ENCODE assay signal across 23 cellular contexts in genomic region chr20:59024111-59024530, GRCh38. TPM values are rescaled to one million over a fixed set of nuclear protein-coding genes. Genes with fewer than 3 reads are reported as not detected.
A peak's percentile ranks its signal among the peaks of the same experiment; 100 is the strongest.
DNase-seq lines count a peak whose midpoint lies in the region; ATAC-seq, FAIRE-seq and TF ChIP-seq lines count a peak whose summit lies in the region.
"Had no signal": no experiment of that assay in that cellular context is flagged by ENCODE, and none has a peak within 500 bp of the region (broad histone marks: within the 10 kb centered on the region; RNA-seq: fewer than 3 reads in every experiment).

No MANE protein-coding gene starts in this region.

- intact Hi-C loops in HepG2 (cut with micrococcal nuclease; ENCODE audit: unreplicated experiment) (no loop called here), right lobe of liver (cut with DNase I) (no loop called here), OCI-LY7 (cut with micrococcal nuclease; ENCODE audit: unreplicated experiment) (no loop called here)

- CTCF ChIA-PET in HepG2 (lab: Yijun Ruan, JAX; ENCODE audit: low intra/inter-chr PET ratio, low total read pairs) (no interaction called here), OCI-LY7 (lab: Charles Lee; ENCODE audit: unreplicated experiment) (no interaction called here)

- TF ChIP-seq POLR2A in HepG2 (IDR thresholded peaks at IDR 0.05; ENCODE audit: insufficient read depth in 1 of 2, low read depth in 2 of 2, low read length in 2 of 2) (no peak; a peak in 2 of 4 replicates), right lobe of liver (IDR thresholded peaks at IDR 0.05) (no peak), tibial nerve (IDR thresholded peaks at IDR 0.05) (no peak)

- no TSS peak for BruUV-seq in HepG2 (replicated peaks; lab: Mats Ljungman, UMichigan)
- no TSS peak for BruUV-seq in OCI-LY7 (replicated peaks; lab: Mats Ljungman, UMichigan)

- H2AFZ ChIP-seq in HepG2 (ENCODE audit: low read length), result no peak overlapping the region
- H2AFZ ChIP-seq in OCI-LY7 (ENCODE audit: low read length), result no peak overlapping the region

- H3K27ac ChIP-seq in HepG2 (ENCODE audit: extremely low read length, insufficient read depth, low read length), result no peak overlapping the region
- no peak overlapping the region for H3K27ac ChIP-seq in right lobe of liver
- no peak overlapping the region for H3K27ac ChIP-seq in lung (ENCODE audit: low read depth in 1 of 2, low read length in 1 of 2)
- no peak overlapping the region for H3K27ac ChIP-seq in OCI-LY7 (ENCODE audit: low read depth, low read length, poor library complexity, severe bottlenecking)
- H3K27ac ChIP-seq in tibial nerve, result no peak overlapping the region
- H3K27ac ChIP-seq: Peyer's patch had no signal

- no peak; the same call in 1 of the 3 replicates for ATAC-seq in HepG2
- ATAC-seq in right lobe of liver, result no peak
- ATAC-seq in lung (ENCODE audit: insufficient read depth, low FRiP score), result no peak
- ATAC-seq: HCT116, Right ventricle myocardium inferior had no signal

- H3K4me3 ChIP-seq in HepG2 (replicated peaks in 1 of 3; ENCODE audit: insufficient read depth in 1 of 3, low read depth in 2 of 3, low read length in 3 of 3), result no peak overlapping the region
- no peak overlapping the region for H3K4me3 ChIP-seq in right lobe of liver
- no peak overlapping the region for H3K4me3 ChIP-seq in lung
- H3K4me3 ChIP-seq in OCI-LY7 (ENCODE audit: low read depth, low read length, poor library complexity, severe bottlenecking), result no peak overlapping the region
- no peak overlapping the region for H3K4me3 ChIP-seq in tibial nerve
- H3K4me3 ChIP-seq: Peyer's patch had no signal

- H4K20me1 ChIP-seq in HepG2 (ENCODE audit: insufficient read depth, low read length) (peaks cover 11% of the 10 kb centered on the region; the same call in 1 of the 2 replicates), OCI-LY7 (ENCODE audit: insufficient read depth, low read length) (peaks cover 23% of the 10 kb centered on the region)

- POLR2A ChIA-PET in HepG2 (lab: Yijun Ruan, JAX) (interaction anchor here (1.0 to 1.4 kb wide), 2 partner anchors 8 to 13 kb away, joined by 6 read pairs; partner anchors contain the start of gene ATP5F1E), OCI-LY7 (lab: Charles Lee) (no interaction called here)

- TF ChIP-seq EP300 in HepG2 (IDR thresholded peaks at IDR 0.05; ENCODE audit: low read depth in 2 of 2, low read length in 2 of 2), result no peak
- no peak for TF ChIP-seq EP300 in HepG2 (CRISPR knock-in tag; IDR thresholded peaks at IDR 0.05; ENCODE audit: borderline replicate concordance)
- TF ChIP-seq EP300 in tibial nerve (IDR thresholded peaks at IDR 0.05), result no peak

- TF ChIP-seq CTCF in HepG2 (CRISPR knock-in tag; IDR thresholded peaks at IDR 0.05) (no peak), right lobe of liver (IDR thresholded peaks at IDR 0.05) (no peak), lung (IDR thresholded peaks at IDR 0.05; ENCODE audit: control extremely low read depth, extremely low read depth) (no peak), OCI-LY7 (conservative IDR thresholded peaks at IDR 0.05; ENCODE audit: low read length) (no peak), tibial nerve (IDR thresholded peaks at IDR 0.05) (no peak)

- no peaks in the 10 kb centered on the region for H3K9me2 ChIP-seq in OCI-LY7 (ENCODE audit: insufficient read depth, low read length)

- H3K4me1 ChIP-seq in HepG2 (ENCODE audit: insufficient read depth, low read length), result peaks cover 43% of the 10 kb centered on the region
- peaks cover 0 to 16% (median 0%) of the 10 kb centered on the region in 4 donors for H3K4me1 ChIP-seq in right lobe of liver
- H3K4me1 ChIP-seq in lung (ENCODE audit: control insufficient read depth in 2 of 2, insufficient read depth in 2 of 2, low read length in 2 of 2), result peaks cover 0 to 6% of the 10 kb centered on the region in 2 donors
- H3K4me1 ChIP-seq in OCI-LY7 (ENCODE audit: insufficient read depth, low read length, poor library complexity, severe bottlenecking), result peaks cover 9% of the 10 kb centered on the region
- H3K4me1 ChIP-seq in tibial nerve, result peaks cover 0 to 37% (median 19%) of the 10 kb centered on the region in 4 donors

- in situ Hi-C loops in HepG2 (cut with HindIII; ENCODE audit: extremely low pct_ligation_motif_present, low pct_unique_long_range_greater_than_20kb), result no loop called here

- H3K27me3 ChIP-seq in HepG2 (ENCODE audit: control insufficient read depth in 1 of 2, insufficient read depth in 2 of 2, low read length in 2 of 2) (no peaks in the 10 kb centered on the region), right lobe of liver (no peaks in the 10 kb centered on the region), lung (ENCODE audit: control insufficient read depth, insufficient read depth) (no peaks in the 10 kb centered on the region), tibial nerve (no peaks in the 10 kb centered on the region)
- H3K27me3 ChIP-seq: Peyer's patch had no signal

- DNase-seq in HepG2 (ENCODE audit: low spot score) (no peak), right lobe of liver (no peak), HTR-8/SVneo (ENCODE audit: insufficient read length, low spot score) (no peak), lung (ENCODE audit: low spot score) (peak; percentile 22), ureter (ENCODE audit: low spot score) (peak; percentile 39), OCI-LY7 (ENCODE audit: low spot score) (no peak), tibial nerve (ENCODE audit: low spot score in 2 of 2) (no peak)
- DNase-seq: IMR-90, NCI-H1694, NCI-H2081, NCI-H2171, NCI-H345, NCI-H524, NCI-H774 had no signal

- H3K36me3 ChIP-seq in HepG2 (replicated peaks in 1 of 2; ENCODE audit: control insufficient read depth in 1 of 2, insufficient read depth in 2 of 2, low read length in 2 of 2) (peaks cover 29 to 59% of the 10 kb centered on the region in 2 experiments), right lobe of liver (peaks cover 0 to 43% (median 8%) of the 10 kb centered on the region in 4 donors), lung (ENCODE audit: control insufficient read depth in 2 of 2, insufficient read depth in 2 of 2, low read length in 2 of 2) (peaks cover 17 to 32% of the 10 kb centered on the region in 2 donors), OCI-LY7 (ENCODE audit: insufficient read depth, low read length) (peaks cover 70% of the 10 kb centered on the region), tibial nerve (peaks cover 6 to 62% (median 14%) of the 10 kb centered on the region in 3 donors)

- H3K4me2 ChIP-seq in HepG2 (ENCODE audit: low read depth, low read length) (no peak overlapping the region), OCI-LY7 (ENCODE audit: low read length) (no peak overlapping the region)

- FAIRE-seq in HepG2 (lab: Jason Lieb, UNC), result no peak
- FAIRE-seq in HTR-8/SVneo (lab: Jason Lieb, UNC), result peak; percentile 33
- FAIRE-seq: H1 had no signal

- H3K9me3 ChIP-seq in HepG2 (ENCODE audit: low read length) (no peaks in the 10 kb centered on the region), right lobe of liver (no peaks in the 10 kb centered on the region), lung (ENCODE audit: control insufficient read depth in 2 of 2, insufficient read depth in 1 of 2, low read length in 1 of 2) (no peaks in the 10 kb centered on the region), OCI-LY7 (ENCODE audit: low read length) (no peaks in the 10 kb centered on the region), tibial nerve (no peaks in the 10 kb centered on the region)
- H3K9me3 ChIP-seq: Peyer's patch had no signal

- no peak for TF ChIP-seq RAD21 in HepG2 (CRISPR knock-in tag; IDR thresholded peaks at IDR 0.05)

- H3K79me2 ChIP-seq in HepG2 (ENCODE audit: insufficient read depth, low read length) (peaks cover 40% of the 10 kb centered on the region), OCI-LY7 (ENCODE audit: insufficient read depth, low read depth, low read length) (peaks cover 37% of the 10 kb centered on the region)

- no peak overlapping the region for H3K9ac ChIP-seq in HepG2 (ENCODE audit: insufficient read depth, low read depth, low read length)

- WGBS in HepG2 (ENCODE audit: low lambda C conversion rate), result 98% methylated on average over 24 of the region's 24 CpGs
- 100% methylated on average over 5 of the region's 24 CpGs for WGBS in right lobe of liver (ENCODE audit: insufficient coverage, low coverage, low lambda C conversion rate, missing lambda C conversion rate)
- WGBS in lung, 2 donors, result 95 to 97% methylated on average over 24 of the region's 24 CpGs
- WGBS in tibial nerve, 2 donors, result 94 to 97% methylated on average over 22 to 24 of the region's 24 CpGs

RNA-seq across cellular contexts. Expression of gene TUBB1, which starts 4.9 kb away (rescaled TPM):
- total RNA-seq in HepG2 (2016; rRNA removed; fragmentation: Illumina TruSeq; extraction: Trizol) (0.11 and 0.17 TPM in 2 replicates), right lobe of liver (1 to 10 TPM in 1 of 6 experiments, under 1 TPM in 4, not detected in 1; 0.06 to 1.5 (median 0.31) TPM), lung (1 to 10 TPM in 1 of 2 donors, under 1 TPM in 1; 0.64 to 6.6 TPM), ureter (not detected), OCI-LY7 (2022) (0.11 and 0.13 TPM in 2 replicates), tibial nerve (under 1 TPM in 3 of 4 donors, not detected in 1; 0.21 to 0.60 (median 0.59) TPM)
- not detected in 2 replicates for total RNA-seq in HepG2 (2016; cell fraction: cytosol; rRNA removed; fragmentation: Illumina TruSeq; extraction: Trizol; ENCODE audit: low read depth)
- 0.17 and 0.25 TPM in 2 replicates for total RNA-seq in HepG2 (2016; cell fraction: insoluble cytoplasmic fraction; rRNA removed; fragmentation: Illumina TruSeq; extraction: Trizol)
- 0.07 TPM in 1 of 2 replicates, not detected in the other for total RNA-seq in HepG2 (2016; cell fraction: membrane; rRNA removed; fragmentation: Illumina TruSeq; extraction: Trizol)
- total RNA-seq in HepG2 (2016; cell fraction: nucleus; rRNA removed; fragmentation: Illumina TruSeq; extraction: Trizol), result 0.09 and 0.16 TPM in 2 replicates
- polyA plus RNA-seq in HepG2 (2011; rRNA removed) (51.5 and 57.6 TPM in 2 replicates), lung (1 to 10 TPM in 1 of 2 donors, under 1 TPM in 1; 0.87 to 6.8 TPM)
- 32.3 and 32.4 TPM in 2 replicates for polyA plus RNA-seq in HepG2 (2011; cell fraction: cytosol; rRNA removed)
- polyA plus RNA-seq in HepG2 (2011; cell fraction: nucleus; rRNA removed), result 71.8 and 73.9 TPM in 2 replicates
- polyA plus RNA-seq in HepG2 (2012), result 7.2 and 22.3 TPM in 2 replicates
- 0.03 TPM in 1 of 2 replicates, not detected in the other for polyA plus RNA-seq in HepG2 (2016; cell fraction: cytosol; fragmentation: Illumina TruSeq; extraction: Trizol; ENCODE audit: low read depth)
- polyA plus RNA-seq in HepG2 (2016; cell fraction: insoluble cytoplasmic fraction; fragmentation: Illumina TruSeq; extraction: Trizol; ENCODE audit: low read depth), result 0.23 and 0.33 TPM in 2 replicates
- polyA plus RNA-seq in HepG2 (2016; cell fraction: membrane; fragmentation: Illumina TruSeq; extraction: Trizol; ENCODE audit: low read depth), result 0.05 and 0.07 TPM in 2 replicates
- polyA plus RNA-seq in HepG2 (2016; cell fraction: nucleus; fragmentation: Illumina TruSeq; extraction: Trizol; ENCODE audit: insufficient read depth, low read depth), result 0.33 and 0.59 TPM in 2 replicates
- 47.0 TPM in 1 of 2 replicates, not detected in the other for polyA minus RNA-seq in HepG2 (2011; rRNA and poly(A)+ RNA removed; ENCODE audit: low replicate concordance)
- polyA minus RNA-seq in HepG2 (2011; cell fraction: cytosol; rRNA and poly(A)+ RNA removed), result 17.2 and 17.4 TPM in 2 replicates
- 20.1 and 23.4 TPM in 2 replicates for polyA minus RNA-seq in HepG2 (2011; cell fraction: nucleus; rRNA and poly(A)+ RNA removed)
- total RNA-seq in OCI-LY7 (2014; rRNA removed; shearing (Covaris generic)), result not detected in 2 replicates
- total RNA-seq: A673; CD4-positive, alpha-beta memory T cell; G401; H1; HT1080; IMR-90; Peyer's patch; SK-MEL-5 had no signal
- polyA plus RNA-seq: CD4-positive, alpha-beta memory T cell; H1; IMR-90 had no signal

RNA-seq across cellular contexts. Expression of gene ATP5F1E, which starts 8.0 kb away (rescaled TPM):
- 134 and 163 TPM in 2 replicates for total RNA-seq in HepG2 (2016; rRNA removed; fragmentation: Illumina TruSeq; extraction: Trizol)
- 136 and 187 TPM in 2 replicates for total RNA-seq in HepG2 (2016; cell fraction: cytosol; rRNA removed; fragmentation: Illumina TruSeq; extraction: Trizol; ENCODE audit: low read depth)
- 135 and 172 TPM in 2 replicates for total RNA-seq in HepG2 (2016; cell fraction: insoluble cytoplasmic fraction; rRNA removed; fragmentation: Illumina TruSeq; extraction: Trizol)
- total RNA-seq in HepG2 (2016; cell fraction: membrane; rRNA removed; fragmentation: Illumina TruSeq; extraction: Trizol), result 188 and 230 TPM in 2 replicates
- total RNA-seq in HepG2 (2016; cell fraction: nucleus; rRNA removed; fragmentation: Illumina TruSeq; extraction: Trizol), result 74.5 and 76.2 TPM in 2 replicates
- 99.9 and 121 TPM in 2 replicates for polyA plus RNA-seq in HepG2 (2011; rRNA removed)
- polyA plus RNA-seq in HepG2 (2011; cell fraction: cytosol; rRNA removed), result 40.4 and 46.7 TPM in 2 replicates
- polyA plus RNA-seq in HepG2 (2011; cell fraction: nucleus; rRNA removed), result 11.8 and 17.3 TPM in 2 replicates
- polyA plus RNA-seq in HepG2 (2012), result 85.8 and 145 TPM in 2 replicates
- 146 and 191 TPM in 2 replicates for polyA plus RNA-seq in HepG2 (2016; cell fraction: cytosol; fragmentation: Illumina TruSeq; extraction: Trizol; ENCODE audit: low read depth)
- polyA plus RNA-seq in HepG2 (2016; cell fraction: insoluble cytoplasmic fraction; fragmentation: Illumina TruSeq; extraction: Trizol; ENCODE audit: low read depth), result 167 and 175 TPM in 2 replicates
- 151 and 201 TPM in 2 replicates for polyA plus RNA-seq in HepG2 (2016; cell fraction: membrane; fragmentation: Illumina TruSeq; extraction: Trizol; ENCODE audit: low read depth)
- 88.7 and 95.7 TPM in 2 replicates for polyA plus RNA-seq in HepG2 (2016; cell fraction: nucleus; fragmentation: Illumina TruSeq; extraction: Trizol; ENCODE audit: insufficient read depth, low read depth)
- polyA minus RNA-seq in HepG2 (2011; rRNA and poly(A)+ RNA removed; ENCODE audit: low replicate concordance), result 19.0 and 25.4 TPM in 2 replicates
- polyA minus RNA-seq in HepG2 (2011; cell fraction: cytosol; rRNA and poly(A)+ RNA removed), result 21.2 and 23.6 TPM in 2 replicates
- polyA minus RNA-seq in HepG2 (2011; cell fraction: nucleus; rRNA and poly(A)+ RNA removed), result 61.4 and 62.2 TPM in 2 replicates
- total RNA-seq in right lobe of liver, result 10 to 100 TPM; 15.8 to 34.6 (median 30.5) TPM
- total RNA-seq in lung, result 10 to 100 TPM; 18.4 to 74.3 TPM
- polyA plus RNA-seq in lung, result 10 to 100 TPM; 53.9 to 88.8 TPM
- total RNA-seq in ureter, result 77.7 TPM
- total RNA-seq in OCI-LY7 (2014; rRNA removed; shearing (Covaris generic)), result 36.7 and 42.4 TPM in 2 replicates
- 65.4 and 67.2 TPM in 2 replicates for total RNA-seq in OCI-LY7 (2022)
- 10 to 100 TPM; 15.1 to 35.2 (median 27.7) TPM for total RNA-seq in tibial nerve

RNA-seq across cellular contexts. Expression of gene CTSZ, which starts 17.1 kb away (rescaled TPM):
- total RNA-seq in HepG2 (2016; rRNA removed; fragmentation: Illumina TruSeq; extraction: Trizol), result not detected in 2 replicates
- total RNA-seq in HepG2 (2016; cell fraction: cytosol; rRNA removed; fragmentation: Illumina TruSeq; extraction: Trizol; ENCODE audit: low read depth), result not detected in 2 replicates
- not detected in 2 replicates for total RNA-seq in HepG2 (2016; cell fraction: insoluble cytoplasmic fraction; rRNA removed; fragmentation: Illumina TruSeq; extraction: Trizol)
- not detected in 2 replicates for total RNA-seq in HepG2 (2016; cell fraction: membrane; rRNA removed; fragmentation: Illumina TruSeq; extraction: Trizol)
- total RNA-seq in HepG2 (2016; cell fraction: nucleus; rRNA removed; fragmentation: Illumina TruSeq; extraction: Trizol), result not detected in 2 replicates
- 0.33 and 0.46 TPM in 2 replicates for polyA plus RNA-seq in HepG2 (2011; rRNA removed)
- polyA plus RNA-seq in HepG2 (2011; cell fraction: cytosol; rRNA removed), result 0.28 and 0.36 TPM in 2 replicates
- 0.23 and 0.59 TPM in 2 replicates for polyA plus RNA-seq in HepG2 (2011; cell fraction: nucleus; rRNA removed)
- polyA plus RNA-seq in HepG2 (2012), result 0.47 and 0.52 TPM in 2 replicates
- not detected in 2 replicates for polyA plus RNA-seq in HepG2 (2016; cell fraction: cytosol; fragmentation: Illumina TruSeq; extraction: Trizol; ENCODE audit: low read depth)
- not detected in 2 replicates for polyA plus RNA-seq in HepG2 (2016; cell fraction: insoluble cytoplasmic fraction; fragmentation: Illumina TruSeq; extraction: Trizol; ENCODE audit: low read depth)
- polyA plus RNA-seq in HepG2 (2016; cell fraction: membrane; fragmentation: Illumina TruSeq; extraction: Trizol; ENCODE audit: low read depth), result not detected in 2 replicates
- not detected in 2 replicates for polyA plus RNA-seq in HepG2 (2016; cell fraction: nucleus; fragmentation: Illumina TruSeq; extraction: Trizol; ENCODE audit: insufficient read depth, low read depth)
- 0.10 and 114 TPM in 2 replicates for polyA minus RNA-seq in HepG2 (2011; rRNA and poly(A)+ RNA removed; ENCODE audit: low replicate concordance)
- 0.70 TPM in 1 of 2 replicates, not detected in the other for polyA minus RNA-seq in HepG2 (2011; cell fraction: cytosol; rRNA and poly(A)+ RNA removed)
- 1.0 TPM in 1 of 2 replicates, not detected in the other for polyA minus RNA-seq in HepG2 (2011; cell fraction: nucleus; rRNA and poly(A)+ RNA removed)
- total RNA-seq in right lobe of liver, result 100 to 1,000 TPM; 198 to 296 (median 222) TPM
- total RNA-seq in lung, result 100 to 1,000 TPM; 105 to 393 TPM
- polyA plus RNA-seq in lung, result 100 to 1,000 TPM; 189 to 558 TPM
- 116 TPM for total RNA-seq in ureter
- 47.2 and 50.5 TPM in 2 replicates for total RNA-seq in OCI-LY7 (2014; rRNA removed; shearing (Covaris generic))
- 81.5 and 114 TPM in 2 replicates for total RNA-seq in OCI-LY7 (2022)
- 100 to 1,000 TPM in 2 of 4 donors, 10 to 100 TPM in 2; 83.5 to 145 (median 105) TPM for total RNA-seq in tibial nerve
- total RNA-seq: G401 had no signal

RNA-seq across cellular contexts. Expression of gene PRELID3B, which starts 18.5 kb away (rescaled TPM):
- total RNA-seq in HepG2 (2016; rRNA removed; fragmentation: Illumina TruSeq; extraction: Trizol), result 42.6 and 59.8 TPM in 2 replicates
- 19.8 and 23.7 TPM in 2 replicates for total RNA-seq in HepG2 (2016; cell fraction: cytosol; rRNA removed; fragmentation: Illumina TruSeq; extraction: Trizol; ENCODE audit: low read depth)
- 40.7 and 62.3 TPM in 2 replicates for total RNA-seq in HepG2 (2016; cell fraction: insoluble cytoplasmic fraction; rRNA removed; fragmentation: Illumina TruSeq; extraction: Trizol)
- 47.0 and 50.1 TPM in 2 replicates for total RNA-seq in HepG2 (2016; cell fraction: membrane; rRNA removed; fragmentation: Illumina TruSeq; extraction: Trizol)
- total RNA-seq in HepG2 (2016; cell fraction: nucleus; rRNA removed; fragmentation: Illumina TruSeq; extraction: Trizol), result 15.4 and 21.0 TPM in 2 replicates
- 19.5 and 23.3 TPM in 2 replicates for polyA plus RNA-seq in HepG2 (2011; rRNA removed)
- 7.1 and 11.2 TPM in 2 replicates for polyA plus RNA-seq in HepG2 (2011; cell fraction: cytosol; rRNA removed)
- polyA plus RNA-seq in HepG2 (2011; cell fraction: nucleus; rRNA removed), result 6.0 and 7.6 TPM in 2 replicates
- polyA plus RNA-seq in HepG2 (2012), result 17.6 and 21.3 TPM in 2 replicates
- 16.2 and 20.1 TPM in 2 replicates for polyA plus RNA-seq in HepG2 (2016; cell fraction: cytosol; fragmentation: Illumina TruSeq; extraction: Trizol; ENCODE audit: low read depth)
- 46.4 and 46.8 TPM in 2 replicates for polyA plus RNA-seq in HepG2 (2016; cell fraction: insoluble cytoplasmic fraction; fragmentation: Illumina TruSeq; extraction: Trizol; ENCODE audit: low read depth)
- 29.0 and 30.9 TPM in 2 replicates for polyA plus RNA-seq in HepG2 (2016; cell fraction: membrane; fragmentation: Illumina TruSeq; extraction: Trizol; ENCODE audit: low read depth)
- 22.7 and 25.0 TPM in 2 replicates for polyA plus RNA-seq in HepG2 (2016; cell fraction: nucleus; fragmentation: Illumina TruSeq; extraction: Trizol; ENCODE audit: insufficient read depth, low read depth)
- 35.2 and 278 TPM in 2 replicates for polyA minus RNA-seq in HepG2 (2011; rRNA and poly(A)+ RNA removed; ENCODE audit: low replicate concordance)
- polyA minus RNA-seq in HepG2 (2011; cell fraction: cytosol; rRNA and poly(A)+ RNA removed), result 23.0 and 32.6 TPM in 2 replicates
- polyA minus RNA-seq in HepG2 (2011; cell fraction: nucleus; rRNA and poly(A)+ RNA removed), result 9.5 and 14.8 TPM in 2 replicates
- total RNA-seq in right lobe of liver, result 10 to 100 TPM; 16.3 to 37.5 (median 23.3) TPM
- 10 to 100 TPM; 48.7 to 61.1 TPM for total RNA-seq in lung
- 10 to 100 TPM; 19.9 to 33.7 TPM for polyA plus RNA-seq in lung
- total RNA-seq in ureter, result 62.1 TPM
- 77.2 and 99.4 TPM in 2 replicates for total RNA-seq in OCI-LY7 (2014; rRNA removed; shearing (Covaris generic))
- 119 and 122 TPM in 2 replicates for total RNA-seq in OCI-LY7 (2022)
- 10 to 100 TPM; 19.2 to 34.5 (median 23.1) TPM for total RNA-seq in tibial nerve

RNA-seq across cellular contexts. Expression of gene NELFCD, which starts 43.1 kb away (rescaled TPM):
- 159 and 160 TPM in 2 replicates for total RNA-seq in HepG2 (2016; rRNA removed; fragmentation: Illumina TruSeq; extraction: Trizol)
- 40.4 and 47.8 TPM in 2 replicates for total RNA-seq in HepG2 (2016; cell fraction: cytosol; rRNA removed; fragmentation: Illumina TruSeq; extraction: Trizol; ENCODE audit: low read depth)
- 132 and 155 TPM in 2 replicates for total RNA-seq in HepG2 (2016; cell fraction: insoluble cytoplasmic fraction; rRNA removed; fragmentation: Illumina TruSeq; extraction: Trizol)
- total RNA-seq in HepG2 (2016; cell fraction: membrane; rRNA removed; fragmentation: Illumina TruSeq; extraction: Trizol), result 73.6 and 76.0 TPM in 2 replicates
- total RNA-seq in HepG2 (2016; cell fraction: nucleus; rRNA removed; fragmentation: Illumina TruSeq; extraction: Trizol), result 124 and 141 TPM in 2 replicates
- 168 and 203 TPM in 2 replicates for polyA plus RNA-seq in HepG2 (2011; rRNA removed)
- polyA plus RNA-seq in HepG2 (2011; cell fraction: cytosol; rRNA removed), result 156 and 174 TPM in 2 replicates
- 553 and 648 TPM in 2 replicates for polyA plus RNA-seq in HepG2 (2011; cell fraction: nucleus; rRNA removed)
- 143 and 173 TPM in 2 replicates for polyA plus RNA-seq in HepG2 (2012)
- 31.7 and 32.2 TPM in 2 replicates for polyA plus RNA-seq in HepG2 (2016; cell fraction: cytosol; fragmentation: Illumina TruSeq; extraction: Trizol; ENCODE audit: low read depth)
- 140 and 169 TPM in 2 replicates for polyA plus RNA-seq in HepG2 (2016; cell fraction: insoluble cytoplasmic fraction; fragmentation: Illumina TruSeq; extraction: Trizol; ENCODE audit: low read depth)
- 55.0 and 56.1 TPM in 2 replicates for polyA plus RNA-seq in HepG2 (2016; cell fraction: membrane; fragmentation: Illumina TruSeq; extraction: Trizol; ENCODE audit: low read depth)
- 254 and 278 TPM in 2 replicates for polyA plus RNA-seq in HepG2 (2016; cell fraction: nucleus; fragmentation: Illumina TruSeq; extraction: Trizol; ENCODE audit: insufficient read depth, low read depth)
- polyA minus RNA-seq in HepG2 (2011; rRNA and poly(A)+ RNA removed; ENCODE audit: low replicate concordance), result 150 and 192 TPM in 2 replicates
- polyA minus RNA-seq in HepG2 (2011; cell fraction: cytosol; rRNA and poly(A)+ RNA removed), result 74.9 and 79.5 TPM in 2 replicates
- polyA minus RNA-seq in HepG2 (2011; cell fraction: nucleus; rRNA and poly(A)+ RNA removed), result 224 and 244 TPM in 2 replicates
- 10 to 100 TPM; 31.1 to 41.4 (median 36.5) TPM for total RNA-seq in right lobe of liver
- total RNA-seq in lung, result 10 to 100 TPM; 46.4 to 93.9 TPM
- 10 to 100 TPM; 31.5 to 38.3 TPM for polyA plus RNA-seq in lung
- total RNA-seq in ureter, result 70.6 TPM
- 83.4 and 90.7 TPM in 2 replicates for total RNA-seq in OCI-LY7 (2014; rRNA removed; shearing (Covaris generic))
- 143 and 155 TPM in 2 replicates for total RNA-seq in OCI-LY7 (2022)
- total RNA-seq in tibial nerve, result 10 to 100 TPM; 54.2 to 72.9 (median 56.8) TPM

Comparison
In these comparisons a context has a peak if more than half of its experiments do, and no peak if none do; other contexts are left out.
1. RNA of gene CTSZ, which starts 17.1 kb away (total RNA-seq): 105 to 393 TPM in lung, 198 to 296 TPM in right lobe of liver, 83.5 to 145 TPM in tibial nerve, 116 TPM in ureter (single experiment) and 47.2 to 114 TPM in OCI-LY7; not detected in HepG2; every median in the first group is over 10 times any median in the second.
2. DNase-seq: peak in lung (single experiment) and ureter (single experiment); none in HepG2 (single experiment), right lobe of liver (0 of 3), HTR-8/SVneo (single experiment), OCI-LY7 (single experiment) and tibial nerve (0 of 2).